Comparison of ENCODE assay signal across 1 cellular context in genomic region chr14:22176930-22177329, GRCh38.
TF ChIP-seq lines count a peak whose summit lies in the region.

No MANE protein-coding gene starts in this region.

TF ChIP-seq in GM12878, 131 proteins besides CTCF, POLR2A, EP300 and RAD21 (continued from another document):
- no peak for TF ChIP-seq PML (IDR thresholded peaks at IDR 0.05; ENCODE audit: low read length)
- no peak for TF ChIP-seq POU2F2 (IDR thresholded peaks at IDR 0.05; ENCODE audit: borderline replicate concordance, low read depth, low read length)
- no peak for TF ChIP-seq GABPA (IDR thresholded peaks at IDR 0.05; ENCODE audit: low read depth)
- TF ChIP-seq MLLT1 (IDR thresholded peaks at IDR 0.05), result no peak
- TF ChIP-seq SUPT20H (IDR thresholded peaks at IDR 0.05; ENCODE audit: borderline replicate concordance, control insufficient read depth, low read depth, low read length), result no peak
- TF ChIP-seq MTA2 (IDR thresholded peaks at IDR 0.05; ENCODE audit: low read depth), result no peak
